Comparison of ENCODE assay signal across 7 cellular contexts in genomic region chr16:88685156-88686061, GRCh38. TPM values are rescaled to one million over a fixed set of nuclear protein-coding genes. Genes with fewer than 3 reads are reported as not detected.
DNase-seq lines count a peak whose midpoint lies in the region; ATAC-seq, FAIRE-seq and TF ChIP-seq lines count a peak whose summit lies in the region.

No MANE protein-coding gene starts in this region.

- ATAC-seq in GM23338 (peak; percentile 34), GM21390 (IDR thresholded peaks at IDR 0.05; ENCODE audit: unreplicated experiment) (no peak), GM18520 (IDR thresholded peaks at IDR 0.05; ENCODE audit: unreplicated experiment) (no peak)
- ATAC-seq in activated naive CD8-positive, alpha-beta T cell treated with anti-CD3 and anti-CD28 coated beads, Interleukin-2, amount 50 U/mL, for 24 hours, result peak; percentile 13

- H3K4me1 ChIP-seq in GM23338 (ENCODE audit: insufficient read depth), result peaks cover 9% of the 10 kb centered on the region
- peaks cover 2 to 5% of the 10 kb centered on the region in 2 donors for H3K4me1 ChIP-seq in small intestine (ENCODE audit: control insufficient read depth in 2 of 2, insufficient read depth in 1 of 2, low read depth in 1 of 2, low read length in 1 of 2)

- peak overlapping the region; percentile 97 for H3K4me2 ChIP-seq in GM23338

- no peak overlapping the region for H3K27ac Mint-ChIP-seq in GM23338
- no peak overlapping the region for H3K27ac Mint-ChIP-seq in activated naive CD8-positive, alpha-beta T cell treated with anti-CD3 and anti-CD28 coated beads, Interleukin-2, amount 50 U/mL, for 24 hours

- 5 to 7% (median 6%) methylated on average over 32 to 33 of the region's 33 CpGs for WGBS in small intestine, 3 donors

- H3K36me3 ChIP-seq in GM23338 (ENCODE audit: insufficient read depth) (no peaks in the 10 kb centered on the region; the same call in 1 of the 2 replicates), small intestine (ENCODE audit: control insufficient read depth in 2 of 2, insufficient read depth in 2 of 2, low read length in 2 of 2) (no peaks in the 10 kb centered on the region)

- H3F3A ChIP-seq in GM23338 (replicated peaks; ENCODE audit: low read depth), result peaks cover 6% of the 10 kb centered on the region; the same call in 1 of the 2 replicates

- TF ChIP-seq CTCF in GM23338 (conservative IDR thresholded peaks at IDR 0.05; ENCODE audit: low read depth in 2 of 2), result peak; percentile 53 to 67

- DNase-seq in GM23338 (ENCODE audit: low spot score), result peak; percentile 66
- peak; percentile 77 for DNase-seq in RPMI8226
- DNase-seq in activated naive CD8-positive, alpha-beta T cell treated with anti-CD3 and anti-CD28 coated beads, Interleukin-2, amount 50 U/mL, for 24 hours, result peak; percentile 77
- DNase-seq in small intestine, result no peak

- no peak for FAIRE-seq in small intestine (lab: Jason Lieb, UNC)

- no peaks in the 10 kb centered on the region for H3K9me3 ChIP-seq in small intestine (ENCODE audit: control insufficient read depth, low read depth)

- H3K4me3 ChIP-seq in GM23338 (peak overlapping the region; percentile 96), iPS-11a (ENCODE audit: low read depth, low read length) (peak overlapping the region; percentile 54), small intestine (ENCODE audit: low read depth in 1 of 2, low read length in 2 of 2) (peak overlapping the region; percentile 41 to 60)

- H3K9me3 Mint-ChIP-seq in GM23338, result no peaks in the 10 kb centered on the region
- H3K9me3 Mint-ChIP-seq in activated naive CD8-positive, alpha-beta T cell treated with anti-CD3 and anti-CD28 coated beads, Interleukin-2, amount 50 U/mL, for 24 hours, result no peaks in the 10 kb centered on the region

- peak overlapping the region; percentile 94 for H2AFZ ChIP-seq in GM23338

- H3K79me2 ChIP-seq in GM23338 (replicated peaks; ENCODE audit: insufficient read depth), result peaks cover 4% of the 10 kb centered on the region

- peaks cover 3% of the 10 kb centered on the region; the same call in 2 of the 3 replicates for H3K36me3 Mint-ChIP-seq in GM23338 (ENCODE audit: low read depth)
- no peaks in the 10 kb centered on the region for H3K36me3 Mint-ChIP-seq in activated naive CD8-positive, alpha-beta T cell treated with anti-CD3 and anti-CD28 coated beads, Interleukin-2, amount 50 U/mL, for 24 hours (ENCODE audit: low read depth)

- H3K27me3 ChIP-seq in GM23338 (ENCODE audit: insufficient read depth), result peaks cover 10% of the 10 kb centered on the region
- peaks cover 0 to 2% of the 10 kb centered on the region in 2 donors for H3K27me3 ChIP-seq in small intestine (ENCODE audit: control insufficient read depth in 2 of 2, insufficient read depth in 2 of 2, low read length in 2 of 2)

- peak overlapping the region; percentile 74 for H3K4me3 Mint-ChIP-seq in GM23338
- H3K4me3 Mint-ChIP-seq in activated naive CD8-positive, alpha-beta T cell treated with anti-CD3 and anti-CD28 coated beads, Interleukin-2, amount 50 U/mL, for 24 hours, result peak overlapping the region; percentile 68

- H3K4me1 Mint-ChIP-seq in GM23338, result peaks cover 15% of the 10 kb centered on the region
- H3K4me1 Mint-ChIP-seq in activated naive CD8-positive, alpha-beta T cell treated with anti-CD3 and anti-CD28 coated beads, Interleukin-2, amount 50 U/mL, for 24 hours, result peaks cover 40% of the 10 kb centered on the region

- H3K27me3 Mint-ChIP-seq in GM23338 (ENCODE audit: insufficient read depth, low read depth, poor library complexity), result peaks cover 40% of the 10 kb centered on the region
- no peaks in the 10 kb centered on the region for H3K27me3 Mint-ChIP-seq in activated naive CD8-positive, alpha-beta T cell treated with anti-CD3 and anti-CD28 coated beads, Interleukin-2, amount 50 U/mL, for 24 hours

- no peaks in the 10 kb centered on the region for H3K9me2 ChIP-seq in GM23338 (ENCODE audit: insufficient read depth)

- H4K20me1 ChIP-seq in GM23338 (replicated peaks; ENCODE audit: insufficient read depth), result 0 out of 2 replicates have a peak, but pooled peaks cover 5% of the 10 kb centered on the region

- H3K27ac ChIP-seq in GM23338 (ENCODE audit: low read depth) (no peak overlapping the region), small intestine (ENCODE audit: low read depth in 1 of 2, low read length in 1 of 2) (peak overlapping the region; percentile 21 to 71)

TF ChIP-seq in GM23338, 12 proteins besides CTCF, POLR2A, EP300 and RAD21 (continues in another document):
- TF ChIP-seq ETS1 (IDR thresholded peaks at IDR 0.05) (no peak), POLR2AphosphoS5 (IDR thresholded peaks at IDR 0.05; ENCODE audit: low read depth) (no peak)

RNA-seq across cellular contexts. Expression of gene SNAI3, which starts 0.9 kb away (rescaled TPM):
- 19.2 and 19.4 TPM in 2 replicates for total RNA-seq in GM23338 (2014; rRNA removed; shearing (Covaris generic))
- polyA plus RNA-seq in GM23338 (2016; fragmentation: Nextera tagmentation; extraction: Ambion mirVana) (10.0 and 10.3 TPM in 2 replicates), small intestine (1 to 10 TPM in 1 of 3 donors, under 1 TPM in 2; 0.45 to 3.2 (median 0.72) TPM)

RNA-seq across cellular contexts. Expression of gene RNF166, which starts 20.8 kb away (rescaled TPM):
- total RNA-seq in GM23338 (2014; rRNA removed; shearing (Covaris generic)), result 39.6 and 43.4 TPM in 2 replicates
- polyA plus RNA-seq in GM23338 (2016; fragmentation: Nextera tagmentation; extraction: Ambion mirVana) (24.9 and 27.8 TPM in 2 replicates), small intestine (10 to 100 TPM in 2 of 3 donors, 1 to 10 TPM in 1; 9.2 to 15.1 (median 13.5) TPM)

RNA-seq across cellular contexts. Expression of gene CTU2, which starts 20.9 kb away (rescaled TPM):
- total RNA-seq in GM23338 (2014; rRNA removed; shearing (Covaris generic)), result 15.4 and 22.3 TPM in 2 replicates
- 25.7 and 33.6 TPM in 2 replicates for polyA plus RNA-seq in GM23338 (2016; fragmentation: Nextera tagmentation; extraction: Ambion mirVana)
- polyA plus RNA-seq in small intestine, result 10 to 100 TPM; 10.1 to 15.0 (median 12.4) TPM

RNA-seq across cellular contexts. Expression of gene MVD, which starts 22.5 kb away (rescaled TPM):
- total RNA-seq in GM23338 (2014; rRNA removed; shearing (Covaris generic)), result 144 and 149 TPM in 2 replicates
- polyA plus RNA-seq in GM23338 (2016; fragmentation: Nextera tagmentation; extraction: Ambion mirVana), result 94.2 and 95.3 TPM in 2 replicates
- polyA plus RNA-seq in small intestine, result 100 to 1,000 TPM in 1 of 3 donors, 10 to 100 TPM in 2; 28.4 to 115 (median 40.3) TPM

RNA-seq across cellular contexts. Expression of gene CYBA, which starts 34.6 kb away (rescaled TPM):
- total RNA-seq in GM23338 (2014; rRNA removed; shearing (Covaris generic)), result 228 and 275 TPM in 2 replicates
- polyA plus RNA-seq in GM23338 (2016; fragmentation: Nextera tagmentation; extraction: Ambion mirVana), result 281 and 285 TPM in 2 replicates
- polyA plus RNA-seq in small intestine, result 100 to 1,000 TPM in 2 of 3 donors, 10 to 100 TPM in 1; 61.1 to 320 (median 140) TPM

Comparison
In these comparisons a context has a peak if more than half of its experiments do, and no peak if none do; other contexts are left out.
1. ATAC-seq: peak in GM23338 (single experiment) and activated naive CD8-positive, alpha-beta T cell treated with anti-CD3 and anti-CD28 coated beads, Interleukin-2, amount 50 U/mL, for 24 hours (single experiment); none in GM21390 (single experiment) and GM18520 (single experiment).
2. Peak in every context shown above with its lines, with median percentiles within 50 percentile points of each other: H3K4me3 ChIP-seq.